14 cellular contexts compared by ENCODE assay signal in genomic region chr12:29543036-29543435, GRCh38. TPM values are rescaled to one million over a fixed set of nuclear protein-coding genes. Genes with fewer than 3 reads are reported as not detected.
"Had no signal": no experiment of that assay in that cellular context is flagged by ENCODE, and none has a peak within 500 bp of the region (broad histone marks: within the 10 kb centered on the region; RNA-seq: fewer than 3 reads in every experiment).

No MANE protein-coding gene starts in this region.

- ATAC-seq: activated CD4-positive, CD25-positive, alpha-beta regulatory T cell treated with anti-CD3 and anti-CD28 coated beads, Interleukin-2, amount 50 U/mL, for 24 hours; mucosa of descending colon; natural killer cell had no signal

- H3K27me3 ChIP-seq: dorsolateral prefrontal cortex, SJCRH30 had no signal

- H3K4me3 ChIP-seq: mucosa of descending colon, SJCRH30 had no signal

- H3K27ac ChIP-seq: dorsolateral prefrontal cortex, SJCRH30 had no signal

- DNase-seq: activated effector memory CD4-positive, alpha-beta T cell treated with Interleukin-2 at 50 U/mL for 16 hours; activated T-cell treated with anti-CD3 and anti-CD28 coated beads, Interleukin-2, amount 50 U/mL, for 24 hours; amygdala; dorsolateral prefrontal cortex; immature natural killer cell; mammary epithelial cell; mucosa of descending colon; natural killer cell; nucleus accumbens; SJCRH30; stimulated activated CD4-positive, alpha-beta T cell treated with anti-CD3 and anti-CD28 coated beads, Interleukin-15, amount 100 ng/mL, for 24 hours; SW 1271; trophoblast cell had no signal

- H3K9me3 ChIP-seq: mucosa of descending colon, SJCRH30 had no signal

RNA-seq across cellular contexts. Expression of gene OVCH1, which starts 45.5 kb away (rescaled TPM):
- total RNA-seq: natural killer cell had no signal
